Comparison of ENCODE assay signal across 8 cellular contexts in genomic region chr3:49412632-49413337, GRCh38. TPM values are rescaled to one million over a fixed set of nuclear protein-coding genes. Genes with fewer than 3 reads are reported as not detected.
DNase-seq lines count a peak whose midpoint lies in the region; ATAC-seq and TF ChIP-seq lines count a peak whose summit lies in the region.

No MANE protein-coding gene starts in this region.

- H3K9me3 ChIP-seq in ES-I3 (ENCODE audit: control insufficient read depth, insufficient read depth, low read length) (no peaks in the 10 kb centered on the region), RWPE2 (ENCODE audit: severe bottlenecking) (no peaks in the 10 kb centered on the region), parathyroid adenoma (ENCODE audit: control insufficient read depth, low read length) (no peaks in the 10 kb centered on the region)

- DNase-seq in RWPE2 (ENCODE audit: low spot score) (no peak), epidermal melanocyte (ENCODE audit: insufficient read length, low spot score) (no peak), HuH-7 (ENCODE audit: low spot score) (no peak), NCI-H2107 (lab: John Stamatoyannopoulos, UW) (no peak)
- DNase-seq in effector CD8-positive, alpha-beta T cell (lab: John Stamatoyannopoulos, UW) = no peak

- H3K4me1 ChIP-seq in ES-I3 (ENCODE audit: insufficient read depth, low read length) (peaks cover 22% of the 10 kb centered on the region), RWPE2 (ENCODE audit: insufficient read depth, poor library complexity, severe bottlenecking) (peaks cover 16% of the 10 kb centered on the region), parathyroid adenoma (peaks cover 23% of the 10 kb centered on the region)

- H3K4me3 ChIP-seq in RWPE2 (ENCODE audit: severe bottlenecking) = peak overlapping the region; percentile 89
- peak overlapping the region; percentile 86 for H3K4me3 ChIP-seq in parathyroid adenoma (ENCODE audit: low read depth, low read length)

- peak overlapping the region; percentile 80 for H3K4me2 ChIP-seq in parathyroid adenoma (ENCODE audit: low read length)

- H3K27me3 ChIP-seq in RWPE2 (ENCODE audit: insufficient read depth, poor library complexity, severe bottlenecking) (no peaks in the 10 kb centered on the region), parathyroid adenoma (ENCODE audit: control insufficient read depth, insufficient read depth, low read length) (no peaks in the 10 kb centered on the region)

- H3K79me2 ChIP-seq in parathyroid adenoma = peaks cover 41% of the 10 kb centered on the region

- H3K27ac ChIP-seq in RWPE2 (ENCODE audit: poor library complexity, severe bottlenecking) (peak overlapping the region; percentile 92), parathyroid adenoma (peak overlapping the region; percentile 87)

- peak; percentile 12 for ATAC-seq in RWPE2 (ENCODE audit: low read depth)
- ATAC-seq in esophagus mucosa = peak; percentile 1

- H3K36me3 ChIP-seq in ES-I3 (ENCODE audit: insufficient read depth, low read length) = no peaks in the 10 kb centered on the region
- H3K36me3 ChIP-seq in RWPE2 (ENCODE audit: low read depth) = peaks cover 31% of the 10 kb centered on the region
- no peaks in the 10 kb centered on the region for H3K36me3 ChIP-seq in parathyroid adenoma (ENCODE audit: control insufficient read depth, insufficient read depth, low read length)

- peak overlapping the region; percentile 86 for H2AFZ ChIP-seq in parathyroid adenoma

- TF ChIP-seq CTCF in RWPE2 (IDR thresholded peaks at IDR 0.05; ENCODE audit: poor library complexity, severe bottlenecking) (no peak), parathyroid adenoma (IDR thresholded peaks at IDR 0.05) (no peak)

- H3K9ac ChIP-seq in ES-I3 (ENCODE audit: low read depth, low read length) (peak overlapping the region; percentile 91), parathyroid adenoma (peak overlapping the region; percentile 47)

RNA-seq across cellular contexts. Expression of gene TCTA, which starts 0.6 kb away (rescaled TPM):
- total RNA-seq in esophagus mucosa = 12.4 TPM

RNA-seq across cellular contexts. Expression of gene RHOA, which starts 1.0 kb away (rescaled TPM):
- 311 TPM for total RNA-seq in esophagus mucosa

RNA-seq across cellular contexts. Expression of gene AMT, which starts 9.5 kb away (rescaled TPM):
- 0.88 TPM for total RNA-seq in esophagus mucosa

RNA-seq across cellular contexts. Expression of gene NICN1, which starts 16.3 kb away (rescaled TPM):
- 6.1 TPM for total RNA-seq in esophagus mucosa

RNA-seq across cellular contexts. Expression of gene GPX1, which starts 54.6 kb away (rescaled TPM):
- 296 TPM for total RNA-seq in esophagus mucosa
